ENCODE assay signal across 15 cellular contexts in the genomic region with DNA sequence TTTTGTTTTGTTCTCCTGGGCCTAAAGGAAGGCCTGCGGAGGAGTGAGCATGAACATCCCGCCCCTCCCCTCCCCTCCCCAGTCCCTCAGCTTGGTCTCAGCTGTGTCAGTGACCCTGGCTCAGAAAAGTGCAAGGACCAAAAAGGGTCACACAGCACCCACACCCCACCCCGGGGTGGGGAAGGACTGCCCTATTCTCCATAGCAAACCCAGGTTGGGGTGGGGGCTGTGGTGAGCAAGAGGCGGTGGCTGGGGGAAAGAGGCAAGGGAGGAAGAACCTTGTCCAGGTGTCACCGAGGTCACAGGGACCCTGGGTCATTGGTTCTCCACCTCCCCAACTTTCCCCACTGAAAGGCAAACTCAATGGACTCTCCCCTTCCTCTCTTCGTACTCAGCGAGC. TPM values are rescaled to one million over a fixed set of nuclear protein-coding genes. Genes with fewer than 3 reads are reported as not detected.
"Had no signal": no experiment of that assay in that cellular context is flagged by ENCODE, and none has a peak within 500 bp of the region (broad histone marks: within the 10 kb centered on the region; RNA-seq: fewer than 3 reads in every experiment).

No MANE protein-coding gene starts in this region.

- H3K4me3 ChIP-seq: colonic mucosa had no signal

- H3K36me3 Mint-ChIP-seq: brain had no signal

- H3K36me3 ChIP-seq: colonic mucosa, left ventricle myocardium inferior, tibial artery had no signal

- H3K9me3 ChIP-seq: colonic mucosa, left ventricle myocardium inferior, tibial artery had no signal

- H3K9me3 Mint-ChIP-seq: activated naive CD8-positive, alpha-beta T cell treated with anti-CD3 and anti-CD28 coated beads for 36 hours; activated T-cell treated with anti-CD3 and anti-CD28 coated beads, Interleukin-2, amount 50 U/mL, for 72 hours had no signal

- H3K27ac ChIP-seq: colonic mucosa, left ventricle myocardium inferior had no signal

- DNase-seq: activated CD4-positive, alpha-beta T cell treated with anti-CD3 and anti-CD28 coated beads, Interleukin-2, amount 50 U/mL, for 1 hour; activated CD8-positive, alpha-beta memory T cell treated with anti-CD3 and anti-CD28 coated beads for 24 hours; activated CD8-positive, alpha-beta memory T cell treated with anti-CD3 and anti-CD28 coated beads, Interleukin-2, amount 50 U/mL, for 48 hours; activated naive CD8-positive, alpha-beta T cell treated with anti-CD3 and anti-CD28 coated beads for 36 hours; activated T-cell treated with anti-CD3 and anti-CD28 coated beads, Interleukin-2, amount 50 U/mL, for 72 hours; colonic mucosa; foreskin melanocyte; left ventricle myocardium inferior; mammary epithelial cell; naive thymus-derived CD4-positive, alpha-beta T cell; stimulated activated naive CD8-positive, alpha-beta T cell treated with anti-CD3 and anti-CD28 coated beads, Interleukin-15, Interleukin-2, amounts not matched to agents 100 U/mL and 50 U/mL, for 24 hours; substantia nigra; T-helper 2 cell had no signal

- H3K4me3 Mint-ChIP-seq: activated naive CD8-positive, alpha-beta T cell treated with anti-CD3 and anti-CD28 coated beads for 36 hours had no signal

- H3K4me1 ChIP-seq: colonic mucosa had no signal

- H3K27ac Mint-ChIP-seq: activated naive CD8-positive, alpha-beta T cell treated with anti-CD3 and anti-CD28 coated beads for 36 hours; activated T-cell treated with anti-CD3 and anti-CD28 coated beads, Interleukin-2, amount 50 U/mL, for 72 hours; naive thymus-derived CD4-positive, alpha-beta T cell had no signal

RNA-seq across cellular contexts. Expression of a gene that starts 7.6 kb away (rescaled TPM):
- total RNA-seq: activated T-cell treated with anti-CD3 and anti-CD28 coated beads, Interleukin-2, amount 50 U/mL, for 72 hours; naive thymus-derived CD4-positive, alpha-beta T cell had no signal
- polyA plus RNA-seq: naive thymus-derived CD4-positive, alpha-beta T cell had no signal
